ENCODE assay signal across 21 cellular contexts in genomic region chr12:70652451-70652850, GRCh38. TPM values are rescaled to one million over a fixed set of nuclear protein-coding genes. Genes with fewer than 3 reads are reported as not detected.
DNase-seq lines count a peak whose midpoint lies in the region; ATAC-seq, FAIRE-seq and TF ChIP-seq lines count a peak whose summit lies in the region.
"Had no signal": no experiment of that assay in that cellular context is flagged by ENCODE, and none has a peak within 500 bp of the region (broad histone marks: within the 10 kb centered on the region; RNA-seq: fewer than 3 reads in every experiment).

No MANE protein-coding gene starts in this region.

- FAIRE-seq in astrocyte (lab: Jason Lieb, UNC) = no peak
- FAIRE-seq: GM12878, HTR-8/SVneo had no signal

- peaks cover 15% of the 10 kb centered on the region for H3K4me1 Mint-ChIP-seq in astrocyte (ENCODE audit: low read depth, unreplicated experiment)
- H3K4me1 Mint-ChIP-seq: B cell, IgD-negative memory B cell had no signal

- no peaks in the 10 kb centered on the region for H3K9me3 ChIP-seq in astrocyte (ENCODE audit: insufficient read depth, low read depth, low read length)
- H3K9me3 ChIP-seq in fibroblast of lung (ENCODE audit: control insufficient read depth, insufficient read depth, low read depth, low read length) = no peaks in the 10 kb centered on the region
- H3K9me3 ChIP-seq in right lobe of liver = no peaks in the 10 kb centered on the region
- H3K9me3 ChIP-seq: BLaER1 treated with 17β-estradiol and CSF1 and Interleukin-3, amounts not matched to agents 10 nM and 100 nM; HAP-1 had no signal

- H3K27ac ChIP-seq in astrocyte (ENCODE audit: low read depth, low read length) (no peak overlapping the region), fibroblast of lung (ENCODE audit: insufficient read depth, low read length) (no peak overlapping the region), right lobe of liver (no peak overlapping the region)
- H3K27ac ChIP-seq: BLaER1 treated with 17β-estradiol and CSF1 and Interleukin-3, amounts not matched to agents 10 nM and 100 nM had no signal

- peak; percentile 9 for DNase-seq in HCEC 1CT
- peak; percentile 63 for DNase-seq in astrocyte (ENCODE audit: low read depth)
- peak; percentile 13 to 68 for DNase-seq in fibroblast of lung (ENCODE audit: low read depth in 2 of 2)
- no peak for DNase-seq in right lobe of liver
- DNase-seq in dedifferentiated amniotic fluid mesenchymal stem cell (ENCODE audit: extremely low spot score) = no peak
- no peak for DNase-seq in SKM-1 treated with dmso at 0.1 percent for 144 hours (lab: John Stamatoyannopoulos, UW; ENCODE audit: unreplicated experiment)
- DNase-seq in germinal center (ENCODE audit: low spot score) = no peak
- DNase-seq: Calu3; CD8-positive, alpha-beta T cell; DMS 273 treated with DMSO at 0.1 percent for 48 hours; DMS53; DND-41; EL had no signal

- H4K20me1 ChIP-seq in astrocyte (ENCODE audit: insufficient read depth, low read length) = no peaks in the 10 kb centered on the region
- H4K20me1 ChIP-seq in fibroblast of lung (ENCODE audit: control insufficient read depth, extremely low read depth, insufficient read depth, low read length) = no peaks in the 10 kb centered on the region
- H4K20me1 ChIP-seq: BLaER1 treated with 17β-estradiol and CSF1 and Interleukin-3, amounts not matched to agents 10 nM and 100 nM had no signal

- WGBS in right lobe of liver (ENCODE audit: insufficient coverage, low coverage, low lambda C conversion rate, missing lambda C conversion rate) = 36% methylated on average over 1 of the region's 1 CpG

- no peak overlapping the region for H3K4me3 ChIP-seq in astrocyte (ENCODE audit: insufficient read depth, low read depth, low read length)
- no peak overlapping the region for H3K4me3 ChIP-seq in fibroblast of lung (replicated peaks in 1 of 4; ENCODE audit: control extremely low read depth in 1 of 4, insufficient read depth in 1 of 4, low read depth in 3 of 4, low read length in 4 of 4)
- H3K4me3 ChIP-seq in right lobe of liver = no peak overlapping the region
- H3K4me3 ChIP-seq: BLaER1 treated with 17β-estradiol and CSF1 and Interleukin-3, amounts not matched to agents 10 nM and 100 nM; GM12878; HAP-1 had no signal

- no peak overlapping the region for H3K27ac Mint-ChIP-seq in astrocyte (ENCODE audit: unreplicated experiment)
- H3K27ac Mint-ChIP-seq: B cell; CD8-positive, alpha-beta T cell had no signal

- no peak for TF ChIP-seq POLR2A in right lobe of liver (IDR thresholded peaks at IDR 0.05)

- ATAC-seq in right lobe of liver = peak; percentile 38 to 81 (median 63)
- no peak for ATAC-seq in GM19397 (IDR thresholded peaks at IDR 0.05; ENCODE audit: unreplicated experiment)
- ATAC-seq: CD8-positive, alpha-beta T cell; GM12878 had no signal

- H3K4me1 ChIP-seq in astrocyte (ENCODE audit: insufficient read depth, low read length) (peaks cover 24% of the 10 kb centered on the region), fibroblast of lung (ENCODE audit: control insufficient read depth, extremely low read depth, insufficient read depth, low read length) (peaks cover 4% of the 10 kb centered on the region), right lobe of liver (no peaks in the 10 kb centered on the region)

- H3K4me2 ChIP-seq in astrocyte (ENCODE audit: low read length) = no peak overlapping the region
- no peak overlapping the region for H3K4me2 ChIP-seq in fibroblast of lung (ENCODE audit: extremely low read depth, insufficient read depth, low read length)
- H3K4me2 ChIP-seq: BLaER1 treated with 17β-estradiol and CSF1 and Interleukin-3, amounts not matched to agents 10 nM and 100 nM had no signal

- no peak overlapping the region for H2AFZ ChIP-seq in astrocyte (ENCODE audit: low read depth, low read length)
- no peak overlapping the region for H2AFZ ChIP-seq in fibroblast of lung (ENCODE audit: low read length)

- H3K27me3 ChIP-seq in astrocyte (ENCODE audit: insufficient read depth, low read length) = no peaks in the 10 kb centered on the region
- H3K27me3 ChIP-seq in fibroblast of lung (ENCODE audit: control insufficient read depth, insufficient read depth, low read length) = no peaks in the 10 kb centered on the region
- no peaks in the 10 kb centered on the region for H3K27me3 ChIP-seq in right lobe of liver
- H3K27me3 ChIP-seq: BLaER1 treated with 17β-estradiol and CSF1 and Interleukin-3, amounts not matched to agents 10 nM and 100 nM had no signal

- H3K9ac ChIP-seq in astrocyte (ENCODE audit: low read length) (no peak overlapping the region), fibroblast of lung (ENCODE audit: insufficient read depth, low read length) (no peak overlapping the region)
- H3K9ac ChIP-seq: BLaER1 treated with 17β-estradiol and CSF1 and Interleukin-3, amounts not matched to agents 10 nM and 100 nM had no signal

- H3K9me3 Mint-ChIP-seq in astrocyte (ENCODE audit: unreplicated experiment) = no peaks in the 10 kb centered on the region
- H3K9me3 Mint-ChIP-seq: CD8-positive, alpha-beta T cell; IgD-negative memory B cell had no signal

- TF ChIP-seq CTCF in astrocyte (IDR thresholded peaks at IDR 0.05; ENCODE audit: insufficient read depth, low read depth, low read length) (no peak), fibroblast of lung (conservative IDR thresholded peaks at IDR 0.05 in 1 of 2, IDR thresholded peaks at IDR 0.05 in 1 of 2; ENCODE audit: low read depth in 1 of 2, low read length in 2 of 2) (no peak), right lobe of liver (IDR thresholded peaks at IDR 0.05) (no peak)

- H3K36me3 ChIP-seq in astrocyte (ENCODE audit: insufficient read depth, low read length) (no peaks in the 10 kb centered on the region), fibroblast of lung (ENCODE audit: control insufficient read depth, insufficient read depth, low read length) (no peaks in the 10 kb centered on the region), right lobe of liver (no peaks in the 10 kb centered on the region)
- H3K36me3 ChIP-seq: BLaER1 treated with 17β-estradiol and CSF1 and Interleukin-3, amounts not matched to agents 10 nM and 100 nM; HAP-1 had no signal

- H3K27me3 Mint-ChIP-seq in astrocyte (ENCODE audit: low read depth, unreplicated experiment) = no peaks in the 10 kb centered on the region

- intact Hi-C loops in right lobe of liver (cut with DNase I) = no loop called here

- peaks cover 5% of the 10 kb centered on the region for H3K36me3 Mint-ChIP-seq in astrocyte (ENCODE audit: low read depth, unreplicated experiment)
- H3K36me3 Mint-ChIP-seq: CD8-positive, alpha-beta T cell had no signal

- H3K4me3 Mint-ChIP-seq in astrocyte (ENCODE audit: unreplicated experiment) = no peak overlapping the region
- H3K4me3 Mint-ChIP-seq: B cell; CD8-positive, alpha-beta T cell; IgD-negative memory B cell had no signal

- H3K79me2 ChIP-seq in astrocyte (ENCODE audit: insufficient read depth, low read length) (no peaks in the 10 kb centered on the region), fibroblast of lung (ENCODE audit: control insufficient read depth, insufficient read depth, low read length) (no peaks in the 10 kb centered on the region)

RNA-seq across cellular contexts. Expression of gene PTPRB, which starts 15.2 kb away (rescaled TPM):
- total RNA-seq in astrocyte (2.2 and 2.5 TPM in 2 replicates), fibroblast of lung (0.66 and 0.77 TPM in 2 replicates), right lobe of liver (10 to 100 TPM; 12.7 to 35.9 (median 16.9) TPM)
- 1.6 and 1.7 TPM in 2 replicates for polyA plus RNA-seq in fibroblast of lung
- polyA plus RNA-seq in fibroblast of lung (2012) = 1.1 and 1.2 TPM in 2 replicates
- 1.7 and 3.1 TPM in 2 replicates for polyA minus RNA-seq in fibroblast of lung (ENCODE audit: low replicate concordance)
- total RNA-seq: B cell; CD8-positive, alpha-beta T cell; G401 had no signal

Comparison
In these comparisons a context has a peak if more than half of its experiments do, and no peak if none do; other contexts are left out.
1. DNase-seq: peak in HCEC 1CT (single experiment), astrocyte (single experiment) and fibroblast of lung (2 of 2); none in right lobe of liver (0 of 3), dedifferentiated amniotic fluid mesenchymal stem cell (single experiment), SKM-1 treated with dmso at 0.1 percent for 144 hours (single experiment) and germinal center (single experiment).